1 cellular context compared by ENCODE assay signal in the genomic region with DNA sequence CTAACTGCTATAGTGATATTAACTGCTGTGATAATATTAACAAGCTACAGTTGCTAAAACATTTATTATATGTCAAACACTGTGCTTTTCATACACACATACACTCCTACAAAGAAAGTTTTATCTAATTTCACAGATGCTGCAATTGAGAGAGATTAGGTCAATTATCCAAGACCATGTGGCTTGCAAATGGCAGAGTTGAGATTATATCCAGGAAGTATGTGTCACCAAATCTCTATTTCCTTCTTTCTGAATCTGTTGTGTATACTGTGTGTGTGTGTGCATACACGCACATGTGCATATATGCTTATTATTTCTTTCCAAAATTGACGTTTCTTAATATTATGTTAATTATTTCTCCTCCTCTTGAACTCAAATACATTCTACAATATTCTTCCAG.
TF ChIP-seq lines count a peak whose summit lies in the region.

No MANE protein-coding gene starts in this region.

TF ChIP-seq in K562, 482 proteins besides CTCF, POLR2A, EP300 and RAD21 (continued from another document and continues in another):
- TF ChIP-seq, protein P1, sequence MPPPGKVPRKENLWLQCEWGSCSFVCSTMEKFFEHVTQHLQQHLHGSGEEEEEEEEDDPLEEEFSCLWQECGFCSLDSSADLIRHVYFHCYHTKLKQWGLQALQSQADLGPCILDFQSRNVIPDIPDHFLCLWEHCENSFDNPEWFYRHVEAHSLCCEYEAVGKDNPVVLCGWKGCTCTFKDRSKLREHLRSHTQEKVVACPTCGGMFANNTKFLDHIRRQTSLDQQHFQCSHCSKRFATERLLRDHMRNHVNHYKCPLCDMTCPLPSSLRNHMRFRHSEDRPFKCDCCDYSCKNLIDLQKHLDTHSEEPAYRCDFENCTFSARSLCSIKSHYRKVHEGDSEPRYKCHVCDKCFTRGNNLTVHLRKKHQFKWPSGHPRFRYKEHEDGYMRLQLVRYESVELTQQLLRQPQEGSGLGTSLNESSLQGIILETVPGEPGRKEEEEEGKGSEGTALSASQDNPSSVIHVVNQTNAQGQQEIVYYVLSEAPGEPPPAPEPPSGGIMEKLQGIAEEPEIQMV (tag; conservative IDR thresholded peaks at IDR 0.05; ENCODE audit: low read depth) = no peak
- peak; percentile 88 for TF ChIP-seq TEAD4 (IDR thresholded peaks at IDR 0.05; ENCODE audit: low read length)
- TF ChIP-seq TEAD4 (CRISPR knock-in tag; IDR thresholded peaks at IDR 0.05; ENCODE audit: borderline replicate concordance) = no peak
- no peak for TF ChIP-seq KLF10 (CRISPR knock-in tag; IDR thresholded peaks at IDR 0.05)
- TF ChIP-seq ARID1B (IDR thresholded peaks at IDR 0.05) = peak; percentile 80
- no peak for TF ChIP-seq BHLHE40 (IDR thresholded peaks at IDR 0.05; ENCODE audit: low read length)
- TF ChIP-seq HNRNPH1 (optimal IDR thresholded peaks at IDR 0.05; ENCODE audit: low read depth, low read length) = no peak
- TF ChIP-seq KDM1A (IDR thresholded peaks at IDR 0.05) = peak; percentile 77 to 83
- TF ChIP-seq, protein P2, sequence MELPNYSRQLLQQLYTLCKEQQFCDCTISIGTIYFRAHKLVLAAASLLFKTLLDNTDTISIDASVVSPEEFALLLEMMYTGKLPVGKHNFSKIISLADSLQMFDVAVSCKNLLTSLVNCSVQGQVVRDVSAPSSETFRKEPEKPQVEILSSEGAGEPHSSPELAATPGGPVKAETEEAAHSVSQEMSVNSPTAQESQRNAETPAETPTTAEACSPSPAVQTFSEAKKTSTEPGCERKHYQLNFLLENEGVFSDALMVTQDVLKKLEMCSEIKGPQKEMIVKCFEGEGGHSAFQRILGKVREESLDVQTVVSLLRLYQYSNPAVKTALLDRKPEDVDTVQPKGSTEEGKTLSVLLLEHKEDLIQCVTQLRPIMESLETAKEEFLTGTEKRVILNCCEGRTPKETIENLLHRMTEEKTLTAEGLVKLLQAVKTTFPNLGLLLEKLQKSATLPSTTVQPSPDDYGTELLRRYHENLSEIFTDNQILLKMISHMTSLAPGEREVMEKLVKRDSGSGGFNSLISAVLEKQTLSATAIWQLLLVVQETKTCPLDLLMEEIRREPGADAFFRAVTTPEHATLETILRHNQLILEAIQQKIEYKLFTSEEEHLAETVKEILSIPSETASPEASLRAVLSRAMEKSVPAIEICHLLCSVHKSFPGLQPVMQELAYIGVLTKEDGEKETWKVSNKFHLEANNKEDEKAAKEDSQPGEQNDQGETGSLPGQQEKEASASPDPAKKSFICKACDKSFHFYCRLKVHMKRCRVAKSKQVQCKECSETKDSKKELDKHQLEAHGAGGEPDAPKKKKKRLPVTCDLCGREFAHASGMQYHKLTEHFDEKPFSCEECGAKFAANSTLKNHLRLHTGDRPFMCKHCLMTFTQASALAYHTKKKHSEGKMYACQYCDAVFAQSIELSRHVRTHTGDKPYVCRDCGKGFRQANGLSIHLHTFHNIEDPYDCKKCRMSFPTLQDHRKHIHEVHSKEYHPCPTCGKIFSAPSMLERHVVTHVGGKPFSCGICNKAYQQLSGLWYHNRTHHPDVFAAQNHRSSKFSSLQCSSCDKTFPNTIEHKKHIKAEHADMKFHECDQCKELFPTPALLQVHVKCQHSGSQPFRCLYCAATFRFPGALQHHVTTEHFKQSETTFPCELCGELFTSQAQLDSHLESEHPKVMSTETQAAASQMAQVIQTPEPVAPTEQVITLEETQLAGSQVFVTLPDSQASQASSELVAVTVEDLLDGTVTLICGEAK (IDR thresholded peaks at IDR 0.05) = 0 out of 2 replicates have a peak, but pooled peaks have one; percentile 18
- TF ChIP-seq, protein P2 (CRISPR knock-in tag; IDR thresholded peaks at IDR 0.05) = no peak
- peak; percentile 60 for TF ChIP-seq CCNT2 (IDR thresholded peaks at IDR 0.05; ENCODE audit: borderline replicate concordance, extremely low read depth, insufficient read length, low read depth, low read length)
- peak; percentile 49; the same call in 1 of the 2 replicates for TF ChIP-seq STAT5A (IDR thresholded peaks at IDR 0.05; ENCODE audit: borderline replicate concordance, low read length)
- peak; percentile 74; the same call in 1 of the 2 replicates for TF ChIP-seq KLF16 (IDR thresholded peaks at IDR 0.05)
- TF ChIP-seq, protein P3, sequence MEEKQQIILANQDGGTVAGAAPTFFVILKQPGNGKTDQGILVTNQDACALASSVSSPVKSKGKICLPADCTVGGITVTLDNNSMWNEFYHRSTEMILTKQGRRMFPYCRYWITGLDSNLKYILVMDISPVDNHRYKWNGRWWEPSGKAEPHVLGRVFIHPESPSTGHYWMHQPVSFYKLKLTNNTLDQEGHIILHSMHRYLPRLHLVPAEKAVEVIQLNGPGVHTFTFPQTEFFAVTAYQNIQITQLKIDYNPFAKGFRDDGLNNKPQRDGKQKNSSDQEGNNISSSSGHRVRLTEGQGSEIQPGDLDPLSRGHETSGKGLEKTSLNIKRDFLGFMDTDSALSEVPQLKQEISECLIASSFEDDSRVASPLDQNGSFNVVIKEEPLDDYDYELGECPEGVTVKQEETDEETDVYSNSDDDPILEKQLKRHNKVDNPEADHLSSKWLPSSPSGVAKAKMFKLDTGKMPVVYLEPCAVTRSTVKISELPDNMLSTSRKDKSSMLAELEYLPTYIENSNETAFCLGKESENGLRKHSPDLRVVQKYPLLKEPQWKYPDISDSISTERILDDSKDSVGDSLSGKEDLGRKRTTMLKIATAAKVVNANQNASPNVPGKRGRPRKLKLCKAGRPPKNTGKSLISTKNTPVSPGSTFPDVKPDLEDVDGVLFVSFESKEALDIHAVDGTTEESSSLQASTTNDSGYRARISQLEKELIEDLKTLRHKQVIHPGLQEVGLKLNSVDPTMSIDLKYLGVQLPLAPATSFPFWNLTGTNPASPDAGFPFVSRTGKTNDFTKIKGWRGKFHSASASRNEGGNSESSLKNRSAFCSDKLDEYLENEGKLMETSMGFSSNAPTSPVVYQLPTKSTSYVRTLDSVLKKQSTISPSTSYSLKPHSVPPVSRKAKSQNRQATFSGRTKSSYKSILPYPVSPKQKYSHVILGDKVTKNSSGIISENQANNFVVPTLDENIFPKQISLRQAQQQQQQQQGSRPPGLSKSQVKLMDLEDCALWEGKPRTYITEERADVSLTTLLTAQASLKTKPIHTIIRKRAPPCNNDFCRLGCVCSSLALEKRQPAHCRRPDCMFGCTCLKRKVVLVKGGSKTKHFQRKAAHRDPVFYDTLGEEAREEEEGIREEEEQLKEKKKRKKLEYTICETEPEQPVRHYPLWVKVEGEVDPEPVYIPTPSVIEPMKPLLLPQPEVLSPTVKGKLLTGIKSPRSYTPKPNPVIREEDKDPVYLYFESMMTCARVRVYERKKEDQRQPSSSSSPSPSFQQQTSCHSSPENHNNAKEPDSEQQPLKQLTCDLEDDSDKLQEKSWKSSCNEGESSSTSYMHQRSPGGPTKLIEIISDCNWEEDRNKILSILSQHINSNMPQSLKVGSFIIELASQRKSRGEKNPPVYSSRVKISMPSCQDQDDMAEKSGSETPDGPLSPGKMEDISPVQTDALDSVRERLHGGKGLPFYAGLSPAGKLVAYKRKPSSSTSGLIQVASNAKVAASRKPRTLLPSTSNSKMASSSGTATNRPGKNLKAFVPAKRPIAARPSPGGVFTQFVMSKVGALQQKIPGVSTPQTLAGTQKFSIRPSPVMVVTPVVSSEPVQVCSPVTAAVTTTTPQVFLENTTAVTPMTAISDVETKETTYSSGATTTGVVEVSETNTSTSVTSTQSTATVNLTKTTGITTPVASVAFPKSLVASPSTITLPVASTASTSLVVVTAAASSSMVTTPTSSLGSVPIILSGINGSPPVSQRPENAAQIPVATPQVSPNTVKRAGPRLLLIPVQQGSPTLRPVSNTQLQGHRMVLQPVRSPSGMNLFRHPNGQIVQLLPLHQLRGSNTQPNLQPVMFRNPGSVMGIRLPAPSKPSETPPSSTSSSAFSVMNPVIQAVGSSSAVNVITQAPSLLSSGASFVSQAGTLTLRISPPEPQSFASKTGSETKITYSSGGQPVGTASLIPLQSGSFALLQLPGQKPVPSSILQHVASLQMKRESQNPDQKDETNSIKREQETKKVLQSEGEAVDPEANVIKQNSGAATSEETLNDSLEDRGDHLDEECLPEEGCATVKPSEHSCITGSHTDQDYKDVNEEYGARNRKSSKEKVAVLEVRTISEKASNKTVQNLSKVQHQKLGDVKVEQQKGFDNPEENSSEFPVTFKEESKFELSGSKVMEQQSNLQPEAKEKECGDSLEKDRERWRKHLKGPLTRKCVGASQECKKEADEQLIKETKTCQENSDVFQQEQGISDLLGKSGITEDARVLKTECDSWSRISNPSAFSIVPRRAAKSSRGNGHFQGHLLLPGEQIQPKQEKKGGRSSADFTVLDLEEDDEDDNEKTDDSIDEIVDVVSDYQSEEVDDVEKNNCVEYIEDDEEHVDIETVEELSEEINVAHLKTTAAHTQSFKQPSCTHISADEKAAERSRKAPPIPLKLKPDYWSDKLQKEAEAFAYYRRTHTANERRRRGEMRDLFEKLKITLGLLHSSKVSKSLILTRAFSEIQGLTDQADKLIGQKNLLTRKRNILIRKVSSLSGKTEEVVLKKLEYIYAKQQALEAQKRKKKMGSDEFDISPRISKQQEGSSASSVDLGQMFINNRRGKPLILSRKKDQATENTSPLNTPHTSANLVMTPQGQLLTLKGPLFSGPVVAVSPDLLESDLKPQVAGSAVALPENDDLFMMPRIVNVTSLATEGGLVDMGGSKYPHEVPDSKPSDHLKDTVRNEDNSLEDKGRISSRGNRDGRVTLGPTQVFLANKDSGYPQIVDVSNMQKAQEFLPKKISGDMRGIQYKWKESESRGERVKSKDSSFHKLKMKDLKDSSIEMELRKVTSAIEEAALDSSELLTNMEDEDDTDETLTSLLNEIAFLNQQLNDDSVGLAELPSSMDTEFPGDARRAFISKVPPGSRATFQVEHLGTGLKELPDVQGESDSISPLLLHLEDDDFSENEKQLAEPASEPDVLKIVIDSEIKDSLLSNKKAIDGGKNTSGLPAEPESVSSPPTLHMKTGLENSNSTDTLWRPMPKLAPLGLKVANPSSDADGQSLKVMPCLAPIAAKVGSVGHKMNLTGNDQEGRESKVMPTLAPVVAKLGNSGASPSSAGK (IDR thresholded peaks at IDR 0.05) = peak; percentile 28; the same call in 1 of the 2 replicates
- no peak for TF ChIP-seq KDM5B (IDR thresholded peaks at IDR 0.05; ENCODE audit: insufficient replicate concordance, low read depth, low read length)
- TF ChIP-seq GATAD2A (IDR thresholded peaks at IDR 0.05) = no peak
- no peak for TF ChIP-seq TAF7 (tag; IDR thresholded peaks at IDR 0.05)
- peak; percentile 82 for TF ChIP-seq FOSL1 (tag; conservative IDR thresholded peaks at IDR 0.05)
- TF ChIP-seq ETV1 (tag; conservative IDR thresholded peaks at IDR 0.05; ENCODE audit: low read depth) = peak; percentile 56
- TF ChIP-seq FOXM1 (IDR thresholded peaks at IDR 0.05; ENCODE audit: low read depth) = peak; percentile 42; the same call in 1 of the 2 replicates
- no peak for TF ChIP-seq FOXM1 (CRISPR knock-in tag; IDR thresholded peaks at IDR 0.05; ENCODE audit: low read depth)
- TF ChIP-seq SMC3 (conservative IDR thresholded peaks at IDR 0.05; ENCODE audit: insufficient read depth, low read depth, low read length) = no peak
- no peak for TF ChIP-seq GATAD2B (IDR thresholded peaks at IDR 0.05; ENCODE audit: borderline replicate concordance)
- TF ChIP-seq NFE2 (IDR thresholded peaks at IDR 0.05; ENCODE audit: low read depth) = no peak
- no peak for TF ChIP-seq SIN3A (IDR thresholded peaks at IDR 0.05; ENCODE audit: borderline replicate concordance in 2 of 2, control insufficient read depth in 1 of 2, low read depth in 2 of 2, low read length in 2 of 2)
- no peak for TF ChIP-seq SRSF3 (IDR thresholded peaks at IDR 0.05; ENCODE audit: insufficient read depth, low read length)
- TF ChIP-seq ZNF263 (CRISPR knock-in tag; IDR thresholded peaks at IDR 0.05; ENCODE audit: borderline replicate concordance) = no peak
- TF ChIP-seq MTA2 (IDR thresholded peaks at IDR 0.05; ENCODE audit: low read depth) = peak; percentile 42; the same call in 1 of the 2 replicates
- no peak for TF ChIP-seq KHSRP (IDR thresholded peaks at IDR 0.05)
- TF ChIP-seq ZNF217 (CRISPR knock-in tag; IDR thresholded peaks at IDR 0.05) = no peak
- no peak for TF ChIP-seq CXXC5 (CRISPR knock-in tag; IDR thresholded peaks at IDR 0.05)
- peak; percentile 65 for TF ChIP-seq NCOR1 (IDR thresholded peaks at IDR 0.05)
- TF ChIP-seq, protein P4, sequence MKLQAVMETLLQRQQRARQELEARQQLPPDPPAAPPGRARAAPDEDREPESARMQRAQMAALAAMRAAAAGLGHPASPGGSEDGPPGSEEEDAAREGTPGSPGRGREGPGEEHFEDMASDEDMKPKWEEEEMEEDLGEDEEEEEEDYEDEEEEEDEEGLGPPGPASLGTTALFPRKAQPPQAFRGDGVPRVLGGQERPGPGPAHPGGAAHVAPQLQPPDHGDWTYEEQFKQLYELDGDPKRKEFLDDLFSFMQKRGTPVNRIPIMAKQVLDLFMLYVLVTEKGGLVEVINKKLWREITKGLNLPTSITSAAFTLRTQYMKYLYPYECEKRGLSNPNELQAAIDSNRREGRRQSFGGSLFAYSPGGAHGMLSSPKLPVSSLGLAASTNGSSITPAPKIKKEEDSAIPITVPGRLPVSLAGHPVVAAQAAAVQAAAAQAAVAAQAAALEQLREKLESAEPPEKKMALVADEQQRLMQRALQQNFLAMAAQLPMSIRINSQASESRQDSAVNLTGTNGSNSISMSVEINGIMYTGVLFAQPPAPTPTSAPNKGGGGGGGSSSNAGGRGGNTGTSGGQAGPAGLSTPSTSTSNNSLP (IDR thresholded peaks at IDR 0.05; ENCODE audit: borderline replicate concordance, low read depth, low read length) = no peak
- peak; percentile 30; the same call in 1 of the 2 replicates for TF ChIP-seq SMARCA4 (IDR thresholded peaks at IDR 0.05)
- TF ChIP-seq HOXB6 (CRISPR knock-in tag; IDR thresholded peaks at IDR 0.05; ENCODE audit: borderline replicate concordance) = no peak
- peak; percentile 84 for TF ChIP-seq CBFA2T3 (IDR thresholded peaks at IDR 0.05)
- no peak for TF ChIP-seq PURB (CRISPR knock-in tag; IDR thresholded peaks at IDR 0.05; ENCODE audit: low read depth)
- TF ChIP-seq SAFB (IDR thresholded peaks at IDR 0.05; ENCODE audit: borderline replicate concordance, low read depth, low read length) = no peak
